ENCODE assay signal across 21 cellular contexts in genomic region chr16:35751191-35751941, GRCh38.
DNase-seq lines count a peak whose midpoint lies in the region; ATAC-seq and TF ChIP-seq lines count a peak whose summit lies in the region.
"Had no signal": no experiment of that assay in that cellular context is flagged by ENCODE, and none has a peak within 500 bp of the region (broad histone marks: within the 10 kb centered on the region; RNA-seq: fewer than 3 reads in every experiment).

No MANE protein-coding gene starts in this region.

- peaks cover 0 to 30% (median 8%) of the 10 kb centered on the region in 4 donors for H3K9me3 ChIP-seq in esophagus muscularis mucosa
- peaks cover 0 to 8% (median 0%) of the 10 kb centered on the region in 3 donors for H3K9me3 ChIP-seq in body of pancreas
- H3K9me3 ChIP-seq in GM23248 (ENCODE audit: low read depth) = no peaks in the 10 kb centered on the region

- H3K27me3 ChIP-seq in H7 (ENCODE audit: control insufficient read depth, insufficient read depth, low read length) = no peaks in the 10 kb centered on the region
- no peaks in the 10 kb centered on the region for H3K27me3 ChIP-seq in esophagus muscularis mucosa
- H3K27me3 ChIP-seq in body of pancreas = no peaks in the 10 kb centered on the region
- H3K27me3 ChIP-seq in GM23248 (replicated peaks; ENCODE audit: insufficient read depth) = no peaks in the 10 kb centered on the region

- no peaks in the 10 kb centered on the region for H3F3A ChIP-seq in GM23248 (ENCODE audit: insufficient read depth)

- H2AFZ ChIP-seq in GM23248 = no peak overlapping the region
- H2AFZ ChIP-seq: GM23338 had no signal

- no peak overlapping the region for H3K9ac ChIP-seq in GM23248

- no peak overlapping the region for H3K4me2 ChIP-seq in GM23248 (ENCODE audit: unreplicated experiment)
- H3K4me2 ChIP-seq: GM23338 had no signal

- H4K20me1 ChIP-seq in GM23248 (ENCODE audit: insufficient read depth) = no peaks in the 10 kb centered on the region

- TF ChIP-seq POLR2A in esophagus muscularis mucosa (IDR thresholded peaks at IDR 0.05; ENCODE audit: low read depth) (no peak), body of pancreas (IDR thresholded peaks at IDR 0.05) (no peak)

- H3K36me3 ChIP-seq in H7 (replicated peaks; ENCODE audit: control insufficient read depth, insufficient read depth, low read length) = no peaks in the 10 kb centered on the region
- no peaks in the 10 kb centered on the region for H3K36me3 ChIP-seq in esophagus muscularis mucosa
- no peaks in the 10 kb centered on the region for H3K36me3 ChIP-seq in body of pancreas (replicated peaks in 1 of 2; ENCODE audit: insufficient read depth in 1 of 2, low read depth in 2 of 2)
- H3K36me3 ChIP-seq in GM23248 (ENCODE audit: low read depth) = no peaks in the 10 kb centered on the region

- ATAC-seq in omental fat pad (ENCODE audit: low FRiP score) (no peak), body of pancreas (no peak)
- ATAC-seq: GM23338, HCT116 had no signal

- H3K4me1 ChIP-seq in esophagus muscularis mucosa (no peaks in the 10 kb centered on the region), body of pancreas (no peaks in the 10 kb centered on the region), GM23248 (ENCODE audit: insufficient read depth) (no peaks in the 10 kb centered on the region)

- in situ Hi-C loops in GM23248 (cut with MboI) = no loop called here

- H3K27ac ChIP-seq in esophagus muscularis mucosa (replicated peaks in 1 of 4) (no peak overlapping the region), body of pancreas (no peak overlapping the region), GM23248 (no peak overlapping the region)

- DNase-seq in GM03348 (ENCODE audit: low spot score) = peak; percentile 4
- peak; percentile 17 for DNase-seq in H7
- DNase-seq in esophagus muscularis mucosa (ENCODE audit: extremely low spot score) = peak; percentile 60
- DNase-seq in omental fat pad (ENCODE audit: low spot score) = peak; percentile 8
- no peak for DNase-seq in body of pancreas
- DNase-seq in 8988T = no peak
- no peak for DNase-seq in GM23248
- DNase-seq: ACHN; C1 segment of cervical spinal cord; CD8-positive, alpha-beta memory T cell; Kasumi-1; MM.1S; NCI-H1092; NCI-H1436 treated with DMSO at 0.1 percent for 48 hours; NCI-H2029 treated with DMSO at 0.1 percent for 48 hours; NCI-H2171 treated with DMSO at 0.1 percent for 48 hours; NCI-H446 treated with DMSO at 0.1 percent for 48 hours; NK-92 treated with Interleukin-12 subunit alpha and Interleukin-12 subunit beta, amount 100 ng/mL, for 24 hours; SIG-M5 had no signal

- TF ChIP-seq EP300 in esophagus muscularis mucosa (IDR thresholded peaks at IDR 0.05) = no peak

- no peaks in the 10 kb centered on the region for H3K9me2 ChIP-seq in GM23248 (ENCODE audit: insufficient read depth)

- no peaks in the 10 kb centered on the region for H3K79me2 ChIP-seq in GM23248 (ENCODE audit: insufficient read depth)

- no peak for TF ChIP-seq CTCF in esophagus muscularis mucosa (IDR thresholded peaks at IDR 0.05)
- TF ChIP-seq CTCF in omental fat pad (IDR thresholded peaks at IDR 0.05) = no peak
- no peak for TF ChIP-seq CTCF in body of pancreas (IDR thresholded peaks at IDR 0.05)

- H3K4me3 ChIP-seq in H7 (ENCODE audit: insufficient read depth, low read depth, low read length) = no peak overlapping the region
- H3K4me3 ChIP-seq in esophagus muscularis mucosa = no peak overlapping the region
- H3K4me3 ChIP-seq in body of pancreas = no peak overlapping the region
- no peak overlapping the region for H3K4me3 ChIP-seq in GM23248
- H3K4me3 ChIP-seq: GM23338 had no signal

- 84% methylated on average over 22 of the region's 24 CpGs for WGBS in esophagus muscularis mucosa
- 82 to 85% methylated on average over 23 to 24 of the region's 24 CpGs for WGBS in body of pancreas, 2 donors
- WGBS in GM23248 (ENCODE audit: low coverage in 1 of 2, low lambda C conversion rate in 2 of 2, missing lambda C conversion rate in 2 of 2), 2 experiments = 68 to 70% methylated on average over 24 of the region's 24 CpGs

- intact Hi-C loops in esophagus muscularis mucosa (cut with DNase I) = no loop called here
- intact Hi-C loops in body of pancreas (cut with DNase I) = no loop called here

Comparison
In these comparisons a context has a peak if more than half of its experiments do, and no peak if none do; other contexts are left out.
1. DNase-seq: peak in GM03348 (single experiment), H7 (single experiment), esophagus muscularis mucosa (single experiment) and omental fat pad (single experiment); none in body of pancreas (0 of 4), 8988T (single experiment) and GM23248 (single experiment).